In genomic region chr20:52974155-52974554, GRCh38 we compare ENCODE assay signal across 9 cellular contexts. TPM values are rescaled to one million over a fixed set of nuclear protein-coding genes. Genes with fewer than 3 reads are reported as not detected.
DNase-seq lines count a peak whose midpoint lies in the region; ATAC-seq, FAIRE-seq and TF ChIP-seq lines count a peak whose summit lies in the region.
"Had no signal": no experiment of that assay in that cellular context is flagged by ENCODE, and none has a peak within 500 bp of the region (broad histone marks: within the 10 kb centered on the region; RNA-seq: fewer than 3 reads in every experiment).

No MANE protein-coding gene starts in this region.

- H3K4me3 ChIP-seq in DOHH2 (ENCODE audit: low read length) = peak overlapping the region; percentile 83
- H3K4me3 ChIP-seq in epithelial cell of esophagus (ENCODE audit: low read length) = peak overlapping the region; percentile 73
- H3K4me3 ChIP-seq in small intestine (ENCODE audit: low read depth in 1 of 2, low read length in 2 of 2) = no peak overlapping the region
- H3K4me3 ChIP-seq in brain microvascular endothelial cell (ENCODE audit: low read depth, low read length) = no peak overlapping the region

- peak overlapping the region; percentile 92 for H3K4me3 Mint-ChIP-seq in T-helper 17 cell

- H3K79me2 ChIP-seq in DOHH2 (ENCODE audit: control insufficient read depth, low read length) = no peaks in the 10 kb centered on the region

- DNase-seq in T-helper 17 cell = peak in 2 of 3 donors; percentile 12 to 27
- no peak for DNase-seq in epithelial cell of esophagus (ENCODE audit: low read depth)
- DNase-seq in small intestine = peak; percentile 53
- DNase-seq in foreskin melanocyte = no peak
- DNase-seq in brain microvascular endothelial cell = no peak
- DNase-seq: GOT3 had no signal

- H3K4me2 ChIP-seq in DOHH2 (ENCODE audit: low read length) = peak overlapping the region; percentile 83

- ATAC-seq in T-helper 17 cell = peak; percentile 59
- ATAC-seq in GM18867 (IDR thresholded peaks at IDR 0.05; ENCODE audit: unreplicated experiment) = no peak
- no peak for ATAC-seq in GM21367 (IDR thresholded peaks at IDR 0.05; ENCODE audit: unreplicated experiment)

- H4K20me1 ChIP-seq in DOHH2 (ENCODE audit: control insufficient read depth, insufficient read depth, low read depth, low read length) = no peaks in the 10 kb centered on the region

- H3K9me2 ChIP-seq in DOHH2 (replicated peaks; ENCODE audit: control insufficient read depth, low read length) = no peaks in the 10 kb centered on the region

- no peaks in the 10 kb centered on the region for H3K9me3 ChIP-seq in DOHH2 (ENCODE audit: control insufficient read depth, insufficient read depth, low read length)
- H3K9me3 ChIP-seq in T-helper 17 cell (ENCODE audit: control insufficient read depth, low read length, poor library complexity, severe bottlenecking) = no peaks in the 10 kb centered on the region
- H3K9me3 ChIP-seq in small intestine (ENCODE audit: control insufficient read depth, low read depth) = no peaks in the 10 kb centered on the region

- H3K4me1 Mint-ChIP-seq in T-helper 17 cell = peaks cover 30% of the 10 kb centered on the region

- H3K36me3 ChIP-seq in DOHH2 (ENCODE audit: control insufficient read depth, low read length) = no peaks in the 10 kb centered on the region
- no peaks in the 10 kb centered on the region for H3K36me3 ChIP-seq in small intestine (ENCODE audit: control insufficient read depth in 2 of 2, insufficient read depth in 2 of 2, low read length in 2 of 2)
- H3K36me3 ChIP-seq in brain microvascular endothelial cell (replicated peaks) = no peaks in the 10 kb centered on the region

- no peak overlapping the region for H3K27ac ChIP-seq in DOHH2 (ENCODE audit: low read depth, low read length)
- peak overlapping the region in 1 of 2 donors; percentile 63 for H3K27ac ChIP-seq in small intestine (ENCODE audit: low read depth in 1 of 2, low read length in 1 of 2)
- no peak overlapping the region for H3K27ac ChIP-seq in brain microvascular endothelial cell

- H3K27ac Mint-ChIP-seq in T-helper 17 cell = peak overlapping the region; percentile 92

- 6 to 23% (median 14%) methylated on average over 5 of the region's 5 CpGs for WGBS in small intestine, 3 donors

- H3F3A ChIP-seq in DOHH2 (ENCODE audit: control insufficient read depth, insufficient read depth) = 0 out of 2 replicates have a peak, but pooled peaks cover 4% of the 10 kb centered on the region

- FAIRE-seq in small intestine (lab: Jason Lieb, UNC) = no peak

- TF ChIP-seq CTCF in DOHH2 (IDR thresholded peaks at IDR 0.05; ENCODE audit: low read depth, low read length, poor library complexity, severe bottlenecking) (no peak), epithelial cell of esophagus (IDR thresholded peaks at IDR 0.05; ENCODE audit: insufficient read depth, low read depth, low read length, missing control alignments) (no peak), brain microvascular endothelial cell (IDR thresholded peaks at IDR 0.05; ENCODE audit: low read depth, low read length, missing control alignments) (no peak)

- peaks cover 40% of the 10 kb centered on the region for H3K4me1 ChIP-seq in DOHH2 (ENCODE audit: control insufficient read depth, low read length)
- peaks cover 0 to 3% of the 10 kb centered on the region in 2 donors for H3K4me1 ChIP-seq in small intestine (ENCODE audit: control insufficient read depth in 2 of 2, insufficient read depth in 1 of 2, low read depth in 1 of 2, low read length in 1 of 2)

- peaks cover 8% of the 10 kb centered on the region for H3K36me3 Mint-ChIP-seq in T-helper 17 cell (ENCODE audit: low read depth)

- H3K27me3 Mint-ChIP-seq in T-helper 17 cell = peaks cover 48% of the 10 kb centered on the region

- in situ Hi-C loops in brain microvascular endothelial cell (cut with HindIII; ENCODE audit: low pct_ligation_motif_present, low sequenced_read_pairs) = no loop called here

- peaks cover 28% of the 10 kb centered on the region for H3K27me3 ChIP-seq in DOHH2 (ENCODE audit: control insufficient read depth, low read length)
- no peaks in the 10 kb centered on the region for H3K27me3 ChIP-seq in small intestine (ENCODE audit: control insufficient read depth in 2 of 2, insufficient read depth in 2 of 2, low read length in 2 of 2)
- no peaks in the 10 kb centered on the region for H3K27me3 ChIP-seq in brain microvascular endothelial cell (replicated peaks)

RNA-seq across cellular contexts. Expression of gene TSHZ2, which starts 2.0 kb away (rescaled TPM):
- 10 to 100 TPM; 29.1 to 30.7 TPM for total RNA-seq in T-helper 17 cell
- polyA plus RNA-seq in small intestine = 1 to 10 TPM in 2 of 3 donors, under 1 TPM in 1; 0.67 to 4.4 (median 1.4) TPM

Comparison
In these comparisons a context has a peak if more than half of its experiments do, and no peak if none do; other contexts are left out.
1. H3K4me3 ChIP-seq: peak in DOHH2 (single experiment) and epithelial cell of esophagus (single experiment); none in small intestine (0 of 2) and brain microvascular endothelial cell (single experiment).
2. DNase-seq: peak in T-helper 17 cell (2 of 3) and small intestine (single experiment); none in epithelial cell of esophagus (single experiment), foreskin melanocyte (single experiment) and brain microvascular endothelial cell (single experiment).